19 cellular contexts compared by ENCODE assay signal in the genomic region with DNA sequence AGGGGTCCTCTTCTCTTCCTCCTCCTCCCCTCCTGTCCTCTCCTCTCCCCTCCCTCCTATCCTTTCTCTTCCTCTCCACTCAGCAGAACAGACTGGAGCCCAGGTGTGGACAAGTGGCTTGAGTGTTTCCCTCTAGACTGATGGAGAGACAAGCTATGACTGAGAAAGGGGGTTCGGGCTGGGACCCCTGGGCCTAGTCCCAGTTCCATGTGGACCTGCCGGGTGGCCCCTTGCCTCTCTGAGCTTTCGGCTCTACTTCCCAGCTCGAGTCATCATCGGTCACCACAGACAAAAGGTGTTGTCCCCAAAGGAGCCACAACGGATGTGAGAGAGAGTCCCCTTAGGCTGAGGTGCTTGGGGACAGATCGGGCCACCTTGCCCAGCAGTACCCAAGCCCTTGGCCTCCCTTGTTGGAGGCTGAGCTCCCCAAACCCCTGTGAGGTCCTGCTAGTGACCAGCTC. TPM values are rescaled to one million over a fixed set of nuclear protein-coding genes. Genes with fewer than 3 reads are reported as not detected.
DNase-seq lines count a peak whose midpoint lies in the region; ATAC-seq and TF ChIP-seq lines count a peak whose summit lies in the region.
"Had no signal": no experiment of that assay in that cellular context is flagged by ENCODE, and none has a peak within 500 bp of the region (broad histone marks: within the 10 kb centered on the region; RNA-seq: fewer than 3 reads in every experiment).

No MANE protein-coding gene starts in this region.

- H3K9ac ChIP-seq in mesenchymal stem cell (ENCODE audit: low read length) = no peak overlapping the region

- H2BK15ac ChIP-seq in mesenchymal stem cell (ENCODE audit: low read depth, poor library complexity, severe bottlenecking) = peak overlapping the region; percentile 36

- H3K4me3 ChIP-seq in mesenchymal stem cell (ENCODE audit: insufficient read depth in 1 of 2, low read depth in 1 of 2, low read length in 2 of 2) = no peak overlapping the region
- H3K4me3 ChIP-seq in thyroid gland (replicated peaks in 1 of 3) = no peak overlapping the region
- no peak overlapping the region for H3K4me3 ChIP-seq in BE2C (ENCODE audit: low read depth, low read length)

- H3K9me3 ChIP-seq in mesenchymal stem cell (ENCODE audit: control insufficient read depth, low read length) = no peaks in the 10 kb centered on the region
- no peaks in the 10 kb centered on the region for H3K9me3 ChIP-seq in thyroid gland
- no peaks in the 10 kb centered on the region for H3K9me3 ChIP-seq in BE2C
- H3K9me3 ChIP-seq: neutrophil had no signal

- WGBS in mesenchymal stem cell = 88% methylated on average over 7 of the region's 7 CpGs
- 100% methylated on average over 1 to 5 of the region's 7 CpGs for WGBS in thyroid gland, 2 donors

- peak overlapping the region in 1 of 2 experiments; percentile 79 for H3K14ac ChIP-seq in mesenchymal stem cell (ENCODE audit: low read length in 2 of 2)

- H3K4me3 Mint-ChIP-seq in IgD-negative memory B cell = peak overlapping the region in 2 of 4 donors; percentile 72 to 80
- no peak overlapping the region for H3K4me3 Mint-ChIP-seq in central memory CD8-positive, alpha-beta T cell
- H3K4me3 Mint-ChIP-seq: activated CD4-positive, alpha-beta T cell treated with anti-CD3 and anti-CD28 coated beads, Interleukin-2, amount 10 ng/mL, durations not matched to agents 7 days and 5 days; activated naive CD8-positive, alpha-beta T cell treated with anti-CD3 and anti-CD28 coated beads, Interleukin-2, amount 50 U/mL, for 24 hours; stimulated activated naive B cell treated with anti-CD40 and anti-IgM and Interleukin-4, amounts not matched to agents 10 μg/mL and 1 μg/mL and 100 μg/mL, for 72 hours had no signal

- no peak for TF ChIP-seq POLR2A in thyroid gland (IDR thresholded peaks at IDR 0.05)

- H2AK5ac ChIP-seq in mesenchymal stem cell (ENCODE audit: low read length, severe bottlenecking) = peak overlapping the region; percentile 44

- peak overlapping the region in 1 of 2 experiments; percentile 49 for H3K4ac ChIP-seq in mesenchymal stem cell (ENCODE audit: low read depth in 1 of 2, low read length in 2 of 2)

- no peak overlapping the region for H3K4me2 ChIP-seq in mesenchymal stem cell (ENCODE audit: low read length, poor library complexity, severe bottlenecking)

- H3K4me1 ChIP-seq in mesenchymal stem cell (ENCODE audit: control insufficient read depth, insufficient read depth, low read depth, low read length) (peaks cover 45% of the 10 kb centered on the region), thyroid gland (peaks cover 34 to 54% of the 10 kb centered on the region in 2 donors), BE2C (peaks cover 16% of the 10 kb centered on the region)

- DNase-seq in central memory CD8-positive, alpha-beta T cell (ENCODE audit: low spot score in 2 of 2) = no peak
- DNase-seq in mesenchymal stem cell = no peak
- no peak for DNase-seq in thyroid gland
- DNase-seq in BE2C = no peak
- no peak for DNase-seq in kidney tubule cell (ENCODE audit: low spot score)
- DNase-seq in activated effector memory CD4-positive, alpha-beta T cell treated with Interleukin-2 at 50 U/mL for 16 hours = no peak
- DNase-seq: activated CD4-positive, alpha-beta T cell treated with anti-CD3 and anti-CD28 coated beads, Interleukin-2, amount 10 ng/mL, durations not matched to agents 7 days and 5 days; activated naive CD8-positive, alpha-beta T cell treated with anti-CD3 and anti-CD28 coated beads, Interleukin-2, amount 50 U/mL, for 24 hours; activated T-cell treated with anti-CD3 and anti-CD28 coated beads, Interleukin-2, amount 50 U/mL, for 1 hour; DMS79 treated with DMSO at 0.1 percent for 48 hours; foreskin keratinocyte; KG1; mesendoderm; NCI-H1417; NCI-H2171 treated with DMSO at 0.1 percent for 48 hours; SHP77 treated with DMSO at 0.1 percent for 48 hours; stimulated activated naive B cell treated with anti-CD40 and anti-IgM and Interleukin-4, amounts not matched to agents 10 μg/mL and 1 μg/mL and 100 μg/mL, for 72 hours had no signal

- H3K27me3 Mint-ChIP-seq in IgD-negative memory B cell = peaks cover 4% of the 10 kb centered on the region
- no peaks in the 10 kb centered on the region for H3K27me3 Mint-ChIP-seq in central memory CD8-positive, alpha-beta T cell

- H3K4me1 Mint-ChIP-seq in IgD-negative memory B cell = peaks cover 0 to 4% (median 3%) of the 10 kb centered on the region in 3 donors
- H3K4me1 Mint-ChIP-seq in central memory CD8-positive, alpha-beta T cell = peaks cover 14% of the 10 kb centered on the region

- H3K27me3 ChIP-seq in mesenchymal stem cell (ENCODE audit: control insufficient read depth in 1 of 2, insufficient read depth in 1 of 2, low read length in 2 of 2) = no peaks in the 10 kb centered on the region
- H3K27me3 ChIP-seq in thyroid gland = no peaks in the 10 kb centered on the region
- no peaks in the 10 kb centered on the region for H3K27me3 ChIP-seq in BE2C

- H3K27ac ChIP-seq in mesenchymal stem cell (ENCODE audit: low read length, poor library complexity, severe bottlenecking) (no peak overlapping the region), thyroid gland (peak overlapping the region in 2 of 3 donors; percentile 98 to 99)
- H3K27ac ChIP-seq: foreskin keratinocyte, neutrophil had no signal

- no peak overlapping the region for H4K8ac ChIP-seq in mesenchymal stem cell (ENCODE audit: low read length)

- no peaks in the 10 kb centered on the region for H3K9me3 Mint-ChIP-seq in IgD-negative memory B cell
- H3K9me3 Mint-ChIP-seq in central memory CD8-positive, alpha-beta T cell = no peaks in the 10 kb centered on the region
- H3K9me3 Mint-ChIP-seq: activated CD4-positive, alpha-beta T cell treated with anti-CD3 and anti-CD28 coated beads, Interleukin-2, amount 10 ng/mL, durations not matched to agents 7 days and 5 days; activated naive CD8-positive, alpha-beta T cell treated with anti-CD3 and anti-CD28 coated beads, Interleukin-2, amount 50 U/mL, for 24 hours; stimulated activated naive B cell treated with anti-CD40 and anti-IgM and Interleukin-4, amounts not matched to agents 10 μg/mL and 1 μg/mL and 100 μg/mL, for 72 hours had no signal

- no peaks in the 10 kb centered on the region for H3K79me1 ChIP-seq in mesenchymal stem cell (replicated peaks; ENCODE audit: low read length, poor library complexity, severe bottlenecking)

- no peak for TF ChIP-seq CTCF in thyroid gland (IDR thresholded peaks at IDR 0.05)
- TF ChIP-seq CTCF in BE2C (IDR thresholded peaks at IDR 0.05; ENCODE audit: low read depth, low read length) = no peak

- H4K91ac ChIP-seq in mesenchymal stem cell (ENCODE audit: low read length) = peak overlapping the region; percentile 52

- H2BK12ac ChIP-seq in mesenchymal stem cell (ENCODE audit: low read length in 2 of 2) = peak overlapping the region in 1 of 2 experiments; percentile 45

- H3K36me3 ChIP-seq in mesenchymal stem cell (ENCODE audit: control insufficient read depth in 1 of 2, insufficient read depth in 2 of 2, low read depth in 1 of 2, low read length in 2 of 2) (no peaks in the 10 kb centered on the region), thyroid gland (no peaks in the 10 kb centered on the region), BE2C (no peaks in the 10 kb centered on the region)
- H3K36me3 ChIP-seq: neutrophil had no signal

- no peak for ATAC-seq in central memory CD8-positive, alpha-beta T cell (replicated peaks; ENCODE audit: extremely low read depth, poor library complexity, severe bottlenecking)
- ATAC-seq: activated naive CD8-positive, alpha-beta T cell treated with anti-CD3 and anti-CD28 coated beads, Interleukin-2, amount 50 U/mL, for 24 hours; foreskin keratinocyte; stimulated activated naive B cell treated with anti-CD40 and anti-IgM and Interleukin-4, amounts not matched to agents 10 μg/mL and 1 μg/mL and 100 μg/mL, for 72 hours had no signal

- H2BK5ac ChIP-seq in mesenchymal stem cell (ENCODE audit: low read depth, low read length, poor library complexity, severe bottlenecking) = no peak overlapping the region

- peak overlapping the region; percentile 44 to 55 for H3K18ac ChIP-seq in mesenchymal stem cell (ENCODE audit: low read depth in 1 of 2, low read length in 2 of 2)

- intact Hi-C loops in thyroid gland (cut with DNase I) = no loop called here

- H3K36me3 Mint-ChIP-seq in IgD-negative memory B cell = no peaks in the 10 kb centered on the region
- peaks cover 12% of the 10 kb centered on the region for H3K36me3 Mint-ChIP-seq in central memory CD8-positive, alpha-beta T cell (ENCODE audit: insufficient read depth)
- H3K36me3 Mint-ChIP-seq: stimulated activated naive B cell treated with anti-CD40 and anti-IgM and Interleukin-4, amounts not matched to agents 10 μg/mL and 1 μg/mL and 100 μg/mL, for 72 hours had no signal

- no peak overlapping the region for H2BK120ac ChIP-seq in mesenchymal stem cell (ENCODE audit: low read depth, low read length)

- no peak overlapping the region for H3K23ac ChIP-seq in mesenchymal stem cell (ENCODE audit: low read length in 2 of 2)

- peak overlapping the region in 2 of 3 donors; percentile 48 to 64 for H3K27ac Mint-ChIP-seq in IgD-negative memory B cell
- peak overlapping the region; percentile 32 for H3K27ac Mint-ChIP-seq in central memory CD8-positive, alpha-beta T cell (ENCODE audit: low read depth)
- H3K27ac Mint-ChIP-seq: activated CD4-positive, alpha-beta T cell treated with anti-CD3 and anti-CD28 coated beads, Interleukin-2, amount 10 ng/mL, durations not matched to agents 7 days and 5 days; activated naive CD8-positive, alpha-beta T cell treated with anti-CD3 and anti-CD28 coated beads, Interleukin-2, amount 50 U/mL, for 24 hours; stimulated activated naive B cell treated with anti-CD40 and anti-IgM and Interleukin-4, amounts not matched to agents 10 μg/mL and 1 μg/mL and 100 μg/mL, for 72 hours had no signal

- H2AFZ ChIP-seq in mesenchymal stem cell (ENCODE audit: low read depth, low read length) = no peak overlapping the region

RNA-seq across cellular contexts. Expression of a gene that starts 3.4 kb away (rescaled TPM):
- 0.80 TPM for polyA plus RNA-seq in IgD-negative memory B cell
- polyA plus RNA-seq in mesenchymal stem cell (2013, experiment 1 of 2) = 37.8 TPM
- 38.3 TPM for polyA plus RNA-seq in mesenchymal stem cell (2013, experiment 2 of 2)
- total RNA-seq in thyroid gland = 10 to 100 TPM; 39.4 to 81.3 (median 67.4) TPM
- 47.3 TPM for polyA plus RNA-seq in BE2C (2012; ENCODE audit: insufficient read depth, insufficient read length, low read depth)
